14 cellular contexts compared by ENCODE assay signal in the genomic region with DNA sequence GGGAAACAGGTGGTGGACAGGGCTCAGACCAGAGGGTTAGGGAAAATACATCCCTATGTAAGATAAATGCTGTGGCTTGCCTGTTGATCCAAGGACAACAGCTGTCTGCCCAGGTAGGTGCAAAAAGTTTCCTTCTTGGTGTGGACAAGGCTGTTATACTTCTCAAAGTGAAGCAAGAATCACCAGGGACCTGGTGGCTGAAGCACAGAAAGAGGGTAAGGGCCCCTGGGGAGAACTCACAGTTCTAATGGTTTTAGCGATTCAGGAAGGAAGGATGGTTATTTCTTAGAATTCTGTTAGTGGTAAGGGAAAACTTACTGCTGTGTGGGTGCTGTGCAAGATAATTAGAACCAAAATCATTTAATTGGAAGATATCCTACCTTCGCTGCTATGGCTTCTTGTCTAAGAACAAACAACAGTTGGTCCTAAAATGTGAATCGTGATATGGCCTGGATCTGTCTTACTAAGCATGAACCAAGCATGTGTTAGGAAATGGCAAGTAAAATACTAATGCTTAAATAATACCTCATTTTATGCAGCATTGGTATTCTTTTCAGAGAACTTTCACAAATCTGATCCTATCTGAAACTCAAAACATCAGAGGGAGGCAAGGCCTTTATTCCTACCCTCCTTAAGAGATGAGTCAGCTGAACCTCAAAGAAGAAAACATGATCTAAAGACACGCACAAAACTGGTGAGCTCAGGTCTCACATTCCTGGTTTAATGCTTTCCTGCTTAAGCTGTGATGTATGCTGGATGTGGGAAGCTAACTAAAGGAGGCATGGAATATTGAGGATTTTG.
DNase-seq lines count a peak whose midpoint lies in the region; ATAC-seq and TF ChIP-seq lines count a peak whose summit lies in the region.
"Had no signal": no experiment of that assay in that cellular context is flagged by ENCODE, and none has a peak within 500 bp of the region (broad histone marks: within the 10 kb centered on the region; RNA-seq: fewer than 3 reads in every experiment).

No MANE protein-coding gene starts in this region.

- H3K27ac Mint-ChIP-seq in activated T-cell treated with anti-CD3 and anti-CD28 coated beads, Interleukin-2, amount 50 U/mL, for 72 hours: peak overlapping the region; percentile 70
- H3K27ac Mint-ChIP-seq in T-helper 17 cell (no peak overlapping the region), type B pancreatic cell (no peak overlapping the region)
- H3K27ac Mint-ChIP-seq: B cell, immature natural killer cell had no signal

- TF ChIP-seq CTCF in fibroblast of mammary gland (conservative IDR thresholded peaks at IDR 0.05; ENCODE audit: control insufficient read depth, insufficient read depth, low read depth, low read length) (no peak), type B pancreatic cell (conservative IDR thresholded peaks at IDR 0.05) (no peak), sigmoid colon (IDR thresholded peaks at IDR 0.05) (no peak)

- ATAC-seq in activated T-cell treated with anti-CD3 and anti-CD28 coated beads, Interleukin-2, amount 50 U/mL, for 72 hours (replicated peaks in 1 of 2): peak; percentile 66 to 76
- ATAC-seq in T-helper 17 cell (no peak), HG02798 (IDR thresholded peaks at IDR 0.05; ENCODE audit: poor library complexity, unreplicated experiment) (no peak)
- ATAC-seq in stimulated activated naive CD8-positive, alpha-beta T cell treated with anti-CD3 and anti-CD28 coated beads, Interleukin-15, Interleukin-2, amounts not matched to agents 100 U/mL and 50 U/mL, for 24 hours: peak; percentile 40

- peaks cover 7 to 13% of the 10 kb centered on the region in 2 donors for H3K9me3 Mint-ChIP-seq in activated T-cell treated with anti-CD3 and anti-CD28 coated beads, Interleukin-2, amount 50 U/mL, for 72 hours
- H3K9me3 Mint-ChIP-seq in type B pancreatic cell: peaks cover 13% of the 10 kb centered on the region

- H3K4me3 ChIP-seq in fibroblast of mammary gland (ENCODE audit: control insufficient read depth, low read depth, low read length) (no peak overlapping the region), sigmoid colon (no peak overlapping the region)
- H3K4me3 ChIP-seq: thoracic aorta had no signal

- H3K9me3 ChIP-seq in T-helper 17 cell (ENCODE audit: control insufficient read depth, low read length, poor library complexity, severe bottlenecking) (no peaks in the 10 kb centered on the region), sigmoid colon (no peaks in the 10 kb centered on the region)
- H3K9me3 ChIP-seq: thoracic aorta had no signal

- no peaks in the 10 kb centered on the region for H3K27me3 Mint-ChIP-seq in activated T-cell treated with anti-CD3 and anti-CD28 coated beads, Interleukin-2, amount 50 U/mL, for 72 hours (ENCODE audit: low read depth)
- H3K27me3 Mint-ChIP-seq in T-helper 17 cell: peaks cover under 1% of the 10 kb centered on the region
- H3K27me3 Mint-ChIP-seq in type B pancreatic cell: no peaks in the 10 kb centered on the region

- H3K36me3 Mint-ChIP-seq in activated T-cell treated with anti-CD3 and anti-CD28 coated beads, Interleukin-2, amount 50 U/mL, for 72 hours (ENCODE audit: insufficient read depth in 2 of 2): peaks cover 10 to 26% of the 10 kb centered on the region in 2 donors
- no peaks in the 10 kb centered on the region for H3K36me3 Mint-ChIP-seq in T-helper 17 cell (ENCODE audit: low read depth)
- no peaks in the 10 kb centered on the region for H3K36me3 Mint-ChIP-seq in type B pancreatic cell
- H3K36me3 Mint-ChIP-seq: immature natural killer cell had no signal

- TF ChIP-seq POLR2A in sigmoid colon (IDR thresholded peaks at IDR 0.05): no peak

- no peaks in the 10 kb centered on the region for H3K4me1 ChIP-seq in sigmoid colon

- no peaks in the 10 kb centered on the region for H3K36me3 ChIP-seq in sigmoid colon
- H3K36me3 ChIP-seq: thoracic aorta had no signal

- peak overlapping the region; percentile 63 to 73 for H3K4me3 Mint-ChIP-seq in activated T-cell treated with anti-CD3 and anti-CD28 coated beads, Interleukin-2, amount 50 U/mL, for 72 hours
- peak overlapping the region; percentile 4 for H3K4me3 Mint-ChIP-seq in T-helper 17 cell
- H3K4me3 Mint-ChIP-seq in type B pancreatic cell: no peak overlapping the region
- H3K4me3 Mint-ChIP-seq: B cell, immature natural killer cell had no signal

- H3K27ac ChIP-seq in sigmoid colon: no peak overlapping the region
- H3K27ac ChIP-seq: thoracic aorta had no signal

- no peaks in the 10 kb centered on the region for H3K27me3 ChIP-seq in sigmoid colon

- H3K4me1 Mint-ChIP-seq in activated T-cell treated with anti-CD3 and anti-CD28 coated beads, Interleukin-2, amount 50 U/mL, for 72 hours (ENCODE audit: low read depth): peaks cover 54% of the 10 kb centered on the region
- H3K4me1 Mint-ChIP-seq in T-helper 17 cell (no peaks in the 10 kb centered on the region), type B pancreatic cell (ENCODE audit: unreplicated experiment) (peaks cover 5% of the 10 kb centered on the region)
- H3K4me1 Mint-ChIP-seq: B cell, immature natural killer cell had no signal

- WGBS in sigmoid colon, 2 donors: 65 to 74% methylated on average over 4 of the region's 4 CpGs

- DNase-seq in activated T-cell treated with anti-CD3 and anti-CD28 coated beads, Interleukin-2, amount 50 U/mL, for 72 hours: no peak
- no peak for DNase-seq in activated T-cell treated with anti-CD3 and anti-CD28 coated beads for 4 hours
- DNase-seq in T-helper 17 cell: no peak
- peak; percentile 85 for DNase-seq in fibroblast of mammary gland (ENCODE audit: low read depth)
- no peak for DNase-seq in stimulated activated naive CD8-positive, alpha-beta T cell treated with anti-CD3 and anti-CD28 coated beads, Interleukin-15, Interleukin-2, amounts not matched to agents 100 U/mL and 50 U/mL, for 24 hours
- DNase-seq in type B pancreatic cell (ENCODE audit: extremely low spot score, unreplicated experiment): no peak
- DNase-seq in sigmoid colon: no peak
- DNase-seq: immature natural killer cell; NCI-H1105 treated with DMSO at 0.1 percent for 48 hours; occipital lobe; stimulated activated CD4-positive, alpha-beta T cell treated with anti-CD3 and anti-CD28 coated beads, Interleukin-4, amount 100 ng/mL, for 24 hours had no signal

- intact Hi-C loops in sigmoid colon (cut with DNase I): no loop called here

- TF ChIP-seq EP300 in sigmoid colon (IDR thresholded peaks at IDR 0.05): no peak

Comparison
In these comparisons a context has a peak if more than half of its experiments do, and no peak if none do; other contexts are left out.
1. ATAC-seq: peak in activated T-cell treated with anti-CD3 and anti-CD28 coated beads, Interleukin-2, amount 50 U/mL, for 72 hours (2 of 2) and stimulated activated naive CD8-positive, alpha-beta T cell treated with anti-CD3 and anti-CD28 coated beads, Interleukin-15, Interleukin-2, amounts not matched to agents 100 U/mL and 50 U/mL, for 24 hours (single experiment); none in T-helper 17 cell (single experiment) and HG02798 (single experiment).